18 cellular contexts compared by ENCODE assay signal in genomic region chr4:140090215-140090731, GRCh38.
A peak's percentile ranks its signal among the peaks of the same experiment; 100 is the strongest.
DNase-seq lines count a peak whose midpoint lies in the region; TF ChIP-seq lines count a peak whose summit lies in the region.
"Had no signal": no experiment of that assay in that cellular context is flagged by ENCODE, and none has a peak within 500 bp of the region (broad histone marks: within the 10 kb centered on the region; RNA-seq: fewer than 3 reads in every experiment).

No MANE protein-coding gene starts in this region.

- TF ChIP-seq CTCF in brain microvascular endothelial cell (IDR thresholded peaks at IDR 0.05; ENCODE audit: low read depth, low read length, missing control alignments): no peak

- intact Hi-C loops in posterior cingulate gyrus (cut with DNase I): no loop called here

- H3K27me3 ChIP-seq in ACC112 (ENCODE audit: insufficient read depth, low read length): no peaks in the 10 kb centered on the region
- no peaks in the 10 kb centered on the region for H3K27me3 ChIP-seq in HUES48 (ENCODE audit: control insufficient read depth, insufficient read depth, low read length)
- no peaks in the 10 kb centered on the region for H3K27me3 ChIP-seq in brain microvascular endothelial cell (replicated peaks)
- no peaks in the 10 kb centered on the region for H3K27me3 ChIP-seq in Karpas-422 (ENCODE audit: low read length)
- H3K27me3 ChIP-seq: heart left ventricle, left lung had no signal

- H3K79me2 ChIP-seq in ACC112 (ENCODE audit: control insufficient read depth, insufficient read depth, low read length, unreplicated experiment) (no peaks in the 10 kb centered on the region), Karpas-422 (ENCODE audit: low read length) (peaks cover 84% of the 10 kb centered on the region)

- no peaks in the 10 kb centered on the region for H4K20me1 ChIP-seq in Karpas-422 (ENCODE audit: insufficient read depth, low read depth, low read length)

- H3K4me3 ChIP-seq in ACC112 (ENCODE audit: low read depth, low read length): no peak overlapping the region
- no peak overlapping the region for H3K4me3 ChIP-seq in HUES48 (ENCODE audit: low read depth, low read length)
- no peak overlapping the region for H3K4me3 ChIP-seq in brain microvascular endothelial cell (ENCODE audit: low read depth, low read length)
- H3K4me3 ChIP-seq in Karpas-422 (ENCODE audit: low read length): no peak overlapping the region
- H3K4me3 ChIP-seq: GM12878, heart left ventricle, left lung, thoracic aorta had no signal

- in situ Hi-C loops in brain microvascular endothelial cell (cut with HindIII; ENCODE audit: low pct_ligation_motif_present, low sequenced_read_pairs): no loop called here

- H3K9me2 ChIP-seq in Karpas-422 (replicated peaks; ENCODE audit: insufficient read depth, low read length): no peaks in the 10 kb centered on the region

- H3K9me3 ChIP-seq in HUES48 (ENCODE audit: control insufficient read depth, insufficient read depth, low read length) (no peaks in the 10 kb centered on the region), Karpas-422 (ENCODE audit: low read length) (no peaks in the 10 kb centered on the region)
- H3K9me3 ChIP-seq: heart left ventricle, left lung, thoracic aorta had no signal

- H3K9ac ChIP-seq in HUES48 (ENCODE audit: low read depth, low read length) (no peak overlapping the region), Karpas-422 (ENCODE audit: low read length) (no peak overlapping the region)
- H3K9ac ChIP-seq: KMS-11 had no signal

- H3K4me1 ChIP-seq in ACC112 (ENCODE audit: control insufficient read depth, insufficient read depth, low read length, unreplicated experiment) (peaks cover 22% of the 10 kb centered on the region), HUES48 (ENCODE audit: control insufficient read depth, insufficient read depth, low read length) (peaks cover 51% of the 10 kb centered on the region), Karpas-422 (ENCODE audit: low read length) (peaks cover 14% of the 10 kb centered on the region)

- H3K4me2 ChIP-seq in Karpas-422 (ENCODE audit: low read depth, low read length, poor library complexity, severe bottlenecking): no peak overlapping the region
- H3K4me2 ChIP-seq: KMS-11 had no signal

- peak; percentile 63 for DNase-seq in brain microvascular endothelial cell
- DNase-seq in lung microvascular endothelial cell (ENCODE audit: low read depth in 2 of 2): peak; percentile 78 to 87
- no peak for DNase-seq in NCI-H1436 (lab: John Stamatoyannopoulos, UW)
- DNase-seq in posterior cingulate gyrus: no peak
- DNase-seq in Karpas-422: no peak
- no peak for DNase-seq in NCI-H82 treated with DMSO at 0.1 percent for 48 hours (lab: John Stamatoyannopoulos, UW; ENCODE audit: unreplicated experiment)
- DNase-seq: caudate nucleus, DMS79, heart left ventricle, left lung, NCI-H1694 treated with DMSO at 0.1 percent for 48 hours, NCI-H510A treated with DMSO at 0.1 percent for 48 hours, Right ventricle myocardium superior had no signal

- H2AFZ ChIP-seq in ACC112 (ENCODE audit: low read length, unreplicated experiment) (no peak overlapping the region), Karpas-422 (ENCODE audit: low read length) (no peak overlapping the region)

- H3K27ac ChIP-seq in ACC112 (ENCODE audit: low read depth, low read length) (peak overlapping the region; percentile 30), HUES48 (ENCODE audit: low read depth, low read length) (peak overlapping the region; percentile 33), brain microvascular endothelial cell (peak overlapping the region; percentile 80), Karpas-422 (ENCODE audit: low read length) (no peak overlapping the region)
- H3K27ac ChIP-seq: KMS-11, thoracic aorta had no signal

- H3K36me3 ChIP-seq in ACC112 (ENCODE audit: insufficient read depth, low read length): no peaks in the 10 kb centered on the region
- H3K36me3 ChIP-seq in HUES48 (ENCODE audit: control insufficient read depth, insufficient read depth, low read length): no peaks in the 10 kb centered on the region
- no peaks in the 10 kb centered on the region for H3K36me3 ChIP-seq in brain microvascular endothelial cell (replicated peaks)
- H3K36me3 ChIP-seq in Karpas-422 (ENCODE audit: insufficient read depth, low read length): no peaks in the 10 kb centered on the region
- H3K36me3 ChIP-seq: heart left ventricle, left lung, thoracic aorta had no signal

Comparison
In these comparisons a context has a peak if more than half of its experiments do, and no peak if none do; other contexts are left out.
1. DNase-seq: peak in brain microvascular endothelial cell (single experiment) and lung microvascular endothelial cell (2 of 2); none in NCI-H1436 (single experiment), posterior cingulate gyrus (0 of 10), Karpas-422 (single experiment) and NCI-H82 treated with DMSO at 0.1 percent for 48 hours (single experiment).